ENCODE assay signal across 27 cellular contexts in the genomic region with DNA sequence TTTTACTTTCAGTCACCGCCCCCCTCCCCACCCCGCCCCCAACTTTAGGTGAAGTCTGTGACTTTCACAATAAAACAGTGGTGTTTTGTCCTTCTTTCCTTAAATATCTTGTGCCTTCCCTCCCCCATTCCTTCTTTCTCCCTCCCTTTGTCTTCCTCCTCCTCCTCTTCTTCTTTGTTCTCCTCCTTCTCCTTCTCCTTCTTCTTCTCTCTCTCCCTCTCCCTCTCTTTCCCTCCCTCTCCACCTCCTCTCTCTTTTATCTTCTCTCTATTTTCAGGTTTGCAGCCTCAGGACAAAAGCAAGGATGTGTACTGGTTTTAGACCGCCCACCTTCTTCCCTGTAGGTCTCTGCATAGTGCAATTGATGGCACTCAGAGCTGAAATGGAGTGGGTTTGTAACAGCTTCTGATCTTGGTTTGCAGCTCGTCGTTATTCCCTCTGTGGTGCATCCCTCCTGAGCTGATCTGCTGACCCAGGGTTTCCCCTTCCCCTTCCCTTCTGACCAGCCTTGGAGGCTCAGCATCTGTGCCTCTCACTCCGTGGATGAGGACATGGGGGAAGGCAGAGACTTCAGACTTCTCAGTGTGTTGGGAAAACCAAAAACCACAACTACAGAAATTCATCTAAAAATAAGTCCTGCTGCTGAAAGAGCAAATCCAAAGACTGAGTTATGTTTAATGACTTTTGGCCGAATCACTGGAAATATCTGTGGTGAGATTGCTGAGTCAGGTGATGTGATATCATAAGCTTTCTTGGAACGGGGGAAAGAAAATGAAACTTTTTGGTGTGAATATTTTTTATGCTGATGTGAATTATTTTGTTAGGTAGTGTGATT. TPM values are rescaled to one million over a fixed set of nuclear protein-coding genes. Genes with fewer than 3 reads are reported as not detected.
DNase-seq lines count a peak whose midpoint lies in the region; ATAC-seq, FAIRE-seq and TF ChIP-seq lines count a peak whose summit lies in the region.
"Had no signal": no experiment of that assay in that cellular context is flagged by ENCODE, and none has a peak within 500 bp of the region (broad histone marks: within the 10 kb centered on the region; RNA-seq: fewer than 3 reads in every experiment).

No MANE protein-coding gene starts in this region.

- H3K36me3 ChIP-seq in BLaER1 treated with 17β-estradiol and CSF1 and Interleukin-3, amounts not matched to agents 10 nM and 100 nM = no peaks in the 10 kb centered on the region
- H3K36me3 ChIP-seq in H1 (ENCODE audit: control insufficient read depth in 2 of 4, insufficient read depth in 4 of 4, low read length in 3 of 4) (no peaks in the 10 kb centered on the region), psoas muscle (ENCODE audit: insufficient read depth in 1 of 2, low read depth in 1 of 2) (no peaks in the 10 kb centered on the region)
- H3K36me3 ChIP-seq: breast epithelium, esophagus squamous epithelium had no signal

- H3K4me1 ChIP-seq in BLaER1 treated with 17β-estradiol and CSF1 and Interleukin-3, amounts not matched to agents 10 nM and 100 nM = peaks cover 8 to 27% (median 12%) of the 10 kb centered on the region in 10 experiments
- H3K4me1 ChIP-seq in H1 (replicated peaks in 1 of 4; ENCODE audit: control insufficient read depth in 3 of 4, insufficient read depth in 4 of 4, low read length in 3 of 4) (peaks cover 0 to 6% (median under 1%) of the 10 kb centered on the region in 4 experiments; a peak in 4 of 7 replicates), psoas muscle (peaks cover 49% of the 10 kb centered on the region)

- peaks cover 0 to 15% (median 13%) of the 10 kb centered on the region in 11 experiments; a peak in 20 of 22 replicates for H3K9me3 ChIP-seq in BLaER1 treated with 17β-estradiol and CSF1 and Interleukin-3, amounts not matched to agents 10 nM and 100 nM (replicated peaks in 1 of 11)
- H3K9me3 ChIP-seq in H1 (ENCODE audit: insufficient read depth in 2 of 2, low read depth in 1 of 2, low read length in 1 of 2) (no peaks in the 10 kb centered on the region), psoas muscle (no peaks in the 10 kb centered on the region)
- H3K9me3 ChIP-seq: breast epithelium, esophagus squamous epithelium had no signal

- no peak overlapping the region for H4K8ac ChIP-seq in H1 (ENCODE audit: extremely low read depth, insufficient read depth, low read length)

- H2AFZ ChIP-seq in H1 (ENCODE audit: low read length) = no peak overlapping the region

- peak overlapping the region in 2 of 11 experiments; percentile 5 to 49; a peak in 2 of 22 replicates for H3K9ac ChIP-seq in BLaER1 treated with 17β-estradiol and CSF1 and Interleukin-3, amounts not matched to agents 10 nM and 100 nM
- H3K9ac ChIP-seq in H1 (replicated peaks in 1 of 4; ENCODE audit: extremely low read depth in 1 of 4, low read depth in 3 of 4, low read length in 3 of 4) = no peak overlapping the region

- H2BK15ac ChIP-seq in H1 (ENCODE audit: low read length) = no peak overlapping the region

- no peak overlapping the region for H3K14ac ChIP-seq in H1 (ENCODE audit: insufficient read length)

- 26% methylated on average over 8 of the region's 8 CpGs; no CpG with 5 or more reads in 1 of the 2 experiments for WGBS in H1 (ENCODE audit: extremely low coverage in 1 of 2, insufficient coverage in 1 of 2, insufficient read length in 1 of 2, insufficient replicate concordance in 2 of 2, low coverage in 1 of 2, low lambda C conversion rate in 2 of 2, missing lambda C conversion rate in 1 of 2), 2 experiments
- WGBS in psoas muscle, 3 donors = 23% methylated on average over 8 of the region's 8 CpGs

- no peaks in the 10 kb centered on the region for H3K79me1 ChIP-seq in H1 (ENCODE audit: low read depth, low read length)

- intact Hi-C loops in psoas muscle (cut with DNase I) (no loop called here), left colon (cut with DNase I, micrococcal nuclease) (no loop called here)

- no peak overlapping the region for H2AK5ac ChIP-seq in H1 (ENCODE audit: low read depth, low read length)

- no peak overlapping the region for H3K18ac ChIP-seq in H1 (ENCODE audit: extremely low read depth, low read length)

- H3K4me2 ChIP-seq in BLaER1 treated with 17β-estradiol and CSF1 and Interleukin-3, amounts not matched to agents 10 nM and 100 nM = peak overlapping the region; percentile 26 to 82 (median 60)
- peak overlapping the region; percentile 37 to 72 for H3K4me2 ChIP-seq in H1 (ENCODE audit: insufficient read depth in 1 of 2, low read depth in 2 of 2, low read length in 2 of 2)

- no peak for TF ChIP-seq CTCF in H1 (IDR thresholded peaks at IDR 0.05; ENCODE audit: control extremely low read depth in 1 of 3, insufficient read depth in 1 of 3, low read depth in 1 of 3, low read length in 3 of 3)
- TF ChIP-seq CTCF in psoas muscle (IDR thresholded peaks at IDR 0.05) = no peak

- no peak overlapping the region for H3K23ac ChIP-seq in H1 (ENCODE audit: insufficient read length)

- peak overlapping the region in 3 of 10 experiments; percentile 6 to 16 (median 15); a peak in 3 of 20 replicates for H3K4me3 ChIP-seq in BLaER1 treated with 17β-estradiol and CSF1 and Interleukin-3, amounts not matched to agents 10 nM and 100 nM
- H3K4me3 ChIP-seq in H1 (ENCODE audit: extremely low read depth in 1 of 4, insufficient read depth in 2 of 4, low read depth in 3 of 4, low read length in 4 of 4) = peak overlapping the region in 2 of 4 experiments; percentile 2 to 40; a peak in 1 of 8 replicates
- peak overlapping the region; percentile 90 for H3K4me3 ChIP-seq in psoas muscle
- H3K4me3 ChIP-seq: breast epithelium, coronary artery, esophagus squamous epithelium had no signal

- H3K36me3 Mint-ChIP-seq in stimulated activated naive B cell treated with anti-CD40 and anti-IgM and Interleukin-4, amounts not matched to agents 10 μg/mL and 1 μg/mL and 100 μg/mL, for 72 hours = no peaks in the 10 kb centered on the region
- H3K36me3 Mint-ChIP-seq: CD4-positive, CD25-positive, alpha-beta regulatory T cell; memory B cell had no signal

- ATAC-seq in psoas muscle (peak in 2 of 4 donors; percentile 23 to 41), GM21737 (IDR thresholded peaks at IDR 0.05; ENCODE audit: unreplicated experiment) (no peak), left colon (no peak)
- ATAC-seq in stimulated activated naive B cell treated with anti-CD40 and anti-IgM and Interleukin-4, amounts not matched to agents 10 μg/mL and 1 μg/mL and 100 μg/mL, for 72 hours (replicated peaks) = no peak
- ATAC-seq: HCT116 had no signal

- no peaks in the 10 kb centered on the region for H3K9me3 Mint-ChIP-seq in stimulated activated naive B cell treated with anti-CD40 and anti-IgM and Interleukin-4, amounts not matched to agents 10 μg/mL and 1 μg/mL and 100 μg/mL, for 72 hours
- H3K9me3 Mint-ChIP-seq: activated B cell treated with CpG ODN at 0.5 μM for 24 hours; activated T-helper 2 cell treated with anti-CD3 and anti-CD28 coated beads, Interferon-gamma antibody, Interleukin-2, Interleukin-4, amounts not matched to agents 10 μg/mL and 5 μg/mL and 100 μg/mL, durations not matched to agents 14 hours and 24 hours and 36 hours; memory B cell; T-helper 2 cell treated with Interferon-gamma antibody and Interleukin-4, amounts not matched to agents 5 μg/mL and 100 μg/mL, for 36 hours had no signal

- H4K20me1 ChIP-seq in BLaER1 treated with 17β-estradiol and CSF1 and Interleukin-3, amounts not matched to agents 10 nM and 100 nM = no peaks in the 10 kb centered on the region
- peaks cover 0 to 5% of the 10 kb centered on the region in 2 experiments for H4K20me1 ChIP-seq in H1 (replicated peaks in 1 of 2; ENCODE audit: control insufficient read depth in 1 of 2, insufficient read depth in 2 of 2, low read length in 2 of 2)

- H3K27ac Mint-ChIP-seq in stimulated activated naive B cell treated with anti-CD40 and anti-IgM and Interleukin-4, amounts not matched to agents 10 μg/mL and 1 μg/mL and 100 μg/mL, for 72 hours = no peak overlapping the region
- H3K27ac Mint-ChIP-seq: activated B cell treated with CpG ODN at 0.5 μM for 24 hours; activated T-helper 2 cell treated with anti-CD3 and anti-CD28 coated beads, Interferon-gamma antibody, Interleukin-2, Interleukin-4, amounts not matched to agents 10 μg/mL and 5 μg/mL and 100 μg/mL, durations not matched to agents 14 hours and 24 hours and 36 hours; CD4-positive, CD25-positive, alpha-beta regulatory T cell; memory B cell; T-helper 2 cell treated with Interferon-gamma antibody and Interleukin-4, amounts not matched to agents 5 μg/mL and 100 μg/mL, for 36 hours had no signal

- H3K23me2 ChIP-seq in H1 (ENCODE audit: low read depth, low read length) = peaks cover 6% of the 10 kb centered on the region; the same call in 1 of the 2 replicates

- no peaks in the 10 kb centered on the region for H3K79me2 ChIP-seq in H1 (ENCODE audit: control insufficient read depth in 1 of 2, insufficient read depth in 2 of 2, low read length in 2 of 2)

- H3K27ac ChIP-seq in BLaER1 treated with 17β-estradiol and CSF1 and Interleukin-3, amounts not matched to agents 10 nM and 100 nM = peak overlapping the region in 5 of 11 experiments; percentile 22 to 68 (median 47); a peak in 9 of 22 replicates
- H3K27ac ChIP-seq in H1 (ENCODE audit: low read depth, low read length) = no peak overlapping the region
- peak overlapping the region; percentile 95 for H3K27ac ChIP-seq in psoas muscle
- H3K27ac ChIP-seq: breast epithelium, coronary artery, esophagus squamous epithelium had no signal

- H3K27me3 ChIP-seq in BLaER1 treated with 17β-estradiol and CSF1 and Interleukin-3, amounts not matched to agents 10 nM and 100 nM = peaks cover 0 to 15% (median 5%) of the 10 kb centered on the region in 11 experiments; a peak in 8 of 22 replicates
- H3K27me3 ChIP-seq in H1 (replicated peaks in 1 of 4; ENCODE audit: control insufficient read depth in 3 of 4, extremely low read depth in 1 of 4, insufficient read depth in 3 of 4, low read length in 3 of 4) (peaks cover 41 to 67% (median 54%) of the 10 kb centered on the region in 4 experiments), psoas muscle (ENCODE audit: insufficient read depth in 3 of 3, low read length in 2 of 3) (peaks cover 0 to 3% (median 0%) of the 10 kb centered on the region in 3 donors)

- H2BK12ac ChIP-seq in H1 (ENCODE audit: low read depth, low read length) = no peak overlapping the region

- POLR2A ChIA-PET in H1 (lab: Charles Lee; ENCODE audit: partially characterized antibody) = no interaction called here

- no peak overlapping the region for H4K5ac ChIP-seq in H1 (ENCODE audit: insufficient read length, low read depth, low read length)

- no peak for TF ChIP-seq RAD21 in H1 (IDR thresholded peaks at IDR 0.05 in 1 of 2, conservative IDR thresholded peaks at IDR 0.05 in 1 of 2; ENCODE audit: low read depth in 2 of 2, low read length in 2 of 2)

- no peak overlapping the region for H2BK5ac ChIP-seq in H1 (ENCODE audit: low read depth, low read length)

- H4K91ac ChIP-seq in H1 (replicated peaks; ENCODE audit: insufficient read length, low read length) = no peak overlapping the region

- H2BK20ac ChIP-seq in H1 (ENCODE audit: low read length) = no peak overlapping the region

- peaks cover 57 to 82% of the 10 kb centered on the region in 2 donors for H3K27me3 Mint-ChIP-seq in stimulated activated naive B cell treated with anti-CD40 and anti-IgM and Interleukin-4, amounts not matched to agents 10 μg/mL and 1 μg/mL and 100 μg/mL, for 72 hours

- CTCF ChIA-PET in H1 (lab: Charles Lee; ENCODE audit: partially characterized antibody) = interaction anchor here (0.5 to 1.9 kb wide), 7 partner anchors 11 to 308 kb away, joined by 3 to 6 read pairs (median 3); no protein-coding TSS in a partner anchor

- H3K4ac ChIP-seq in H1 (replicated peaks; ENCODE audit: insufficient read length, low read depth, low read length) = no peak overlapping the region

- H3K4me3 Mint-ChIP-seq in stimulated activated naive B cell treated with anti-CD40 and anti-IgM and Interleukin-4, amounts not matched to agents 10 μg/mL and 1 μg/mL and 100 μg/mL, for 72 hours = no peak overlapping the region
- H3K4me3 Mint-ChIP-seq: activated B cell treated with CpG ODN at 0.5 μM for 24 hours; CD4-positive, CD25-positive, alpha-beta regulatory T cell; memory B cell; T-helper 2 cell treated with Interferon-gamma antibody and Interleukin-4, amounts not matched to agents 5 μg/mL and 100 μg/mL, for 36 hours had no signal

- no peak overlapping the region for H3K56ac ChIP-seq in H1 (replicated peaks; ENCODE audit: insufficient read length, low read depth, low read length)

- no peak for TF ChIP-seq EP300 in H1 (IDR thresholded peaks at IDR 0.05; ENCODE audit: borderline replicate concordance in 1 of 2, low read depth in 2 of 2, low read length in 2 of 2)

- peak; percentile 89 for DNase-seq in LHCN-M2 (ENCODE audit: low read depth)
- no peak for DNase-seq in H1 (ENCODE audit: low read depth in 1 of 2, low spot score in 2 of 2)
- DNase-seq in psoas muscle = no peak
- DNase-seq in stimulated activated naive B cell treated with anti-CD40 and anti-IgM and Interleukin-4, amounts not matched to agents 10 μg/mL and 1 μg/mL and 100 μg/mL, for 72 hours = no peak
- no peak for DNase-seq in NCI-H1694 (lab: John Stamatoyannopoulos, UW)
- no peak for DNase-seq in left colon
- DNase-seq: activated B cell treated with CpG ODN at 0.5 μM for 24 hours; activated CD4-positive, alpha-beta T cell treated with anti-CD3 and anti-CD28 coated beads, Interleukin-2, amount 50 U/mL, for 4 hours; activated CD8-positive, alpha-beta memory T cell treated with anti-CD3 and anti-CD28 coated beads, Interleukin-2, amount 50 U/mL, for 4 hours; CD4-positive, CD25-positive, alpha-beta regulatory T cell; esophagus squamous epithelium; NCI-H1417; NCI-H510A treated with DMSO at 0.1 percent for 48 hours; occipital lobe had no signal

- TF ChIP-seq POLR2A in H1 (IDR thresholded peaks at IDR 0.05; ENCODE audit: control extremely low read depth in 1 of 2, low read depth in 2 of 2, low read length in 2 of 2) = no peak

- no peak overlapping the region for H2BK120ac ChIP-seq in H1 (replicated peaks; ENCODE audit: low read depth, low read length)

- FAIRE-seq in H1 (lab: Jason Lieb, UNC) = no peak
- FAIRE-seq: HTR-8/SVneo had no signal

- peaks cover 0 to 3% of the 10 kb centered on the region in 2 donors for H3K4me1 Mint-ChIP-seq in stimulated activated naive B cell treated with anti-CD40 and anti-IgM and Interleukin-4, amounts not matched to agents 10 μg/mL and 1 μg/mL and 100 μg/mL, for 72 hours
- H3K4me1 Mint-ChIP-seq: activated B cell treated with CpG ODN at 0.5 μM for 24 hours had no signal

RNA-seq across cellular contexts. Expression of a gene that starts 6.9 kb away (rescaled TPM):
- total RNA-seq in LHCN-M2 (2014; rRNA removed) (0.19 and 0.75 TPM in 2 replicates), psoas muscle (100 to 1,000 TPM in 1 of 4 donors, 10 to 100 TPM in 3; 60.2 to 108 (median 83.4) TPM), left colon (not detected)
- 4.2 TPM for polyA plus RNA-seq in LHCN-M2 (2012)
- total RNA-seq in H1 (2021; fragmentation: NEBNext Ultra II Directional; extraction: Animal tissue kit (Norgen Biotek cat#: 25700)) = 0.13 TPM in 1 of 2 replicates, not detected in the other
- polyA plus RNA-seq in H1 (2011; rRNA removed) (0.09 TPM in 1 of 2 replicates, not detected in the other), psoas muscle (10 to 100 TPM; 13.1 to 88.1 (median 27.4) TPM)
- polyA plus RNA-seq in H1 (2011; cell fraction: cytosol; rRNA removed) = 0.04 TPM
- 0.04 TPM for polyA plus RNA-seq in H1 (2011; cell fraction: nucleus; rRNA removed)
- 0.13 to 0.21 TPM in 2 of 4 replicates, not detected in the others for polyA plus RNA-seq in H1 (2012, experiment 1 of 2)
- polyA plus RNA-seq in H1 (2012, experiment 2 of 2) = not detected
- polyA plus RNA-seq in H1 (2013, experiment 1 of 2) = 0.16 TPM
- 0.33 TPM for polyA plus RNA-seq in H1 (2013, experiment 2 of 2)
- not detected in 2 replicates for polyA minus RNA-seq in H1 (2011; rRNA and poly(A)+ RNA removed)
- not detected for polyA minus RNA-seq in H1 (2011; cell fraction: cytosol; rRNA and poly(A)+ RNA removed)
- polyA minus RNA-seq in H1 (2011; cell fraction: nucleus; rRNA and poly(A)+ RNA removed) = not detected
- total RNA-seq: activated B cell treated with CpG ODN at 0.5 μM for 24 hours; activated T-helper 2 cell treated with anti-CD3 and anti-CD28 coated beads, Interferon-gamma antibody, Interleukin-2, Interleukin-4, amounts not matched to agents 10 μg/mL and 5 μg/mL and 100 μg/mL, durations not matched to agents 14 hours and 24 hours and 36 hours; breast epithelium; CD4-positive, CD25-positive, alpha-beta regulatory T cell; esophagus squamous epithelium; G401; occipital lobe; renal cortical epithelial cell; ureter had no signal
- polyA plus RNA-seq: AG04450; CD4-positive, CD25-positive, alpha-beta regulatory T cell had no signal

Comparison
In these comparisons a context has a peak if more than half of its experiments do, and no peak if none do; other contexts are left out.
1. RNA of a gene that starts 6.9 kb away (total RNA-seq): 60.2 to 108 TPM in psoas muscle; 0.19 to 0.75 TPM in LHCN-M2, 0.13 TPM in H1 and not detected in left colon; every median in the first group is over 10 times any median in the second.